12 cellular contexts compared by ENCODE assay signal in the genomic region with DNA sequence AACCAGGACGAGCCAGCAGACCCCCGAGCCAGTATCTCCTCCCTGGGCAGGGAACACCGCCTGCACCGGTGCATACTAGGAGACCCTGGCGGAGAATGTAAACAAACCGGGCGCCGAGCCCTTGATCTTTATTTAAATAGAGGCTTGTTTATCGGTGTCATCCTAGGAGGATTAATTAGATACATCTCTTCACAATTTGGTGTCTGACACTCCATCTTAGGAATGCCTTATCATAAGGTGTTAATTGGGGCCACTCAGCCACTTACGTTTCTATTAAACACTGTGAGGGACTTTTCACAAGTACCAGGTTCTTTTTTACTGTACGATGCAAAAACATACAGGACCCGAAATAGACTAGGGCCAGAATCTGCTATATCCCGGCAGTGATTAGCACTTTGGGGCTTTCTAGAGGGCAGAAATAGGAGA. TPM values are rescaled to one million over a fixed set of nuclear protein-coding genes. Genes with fewer than 3 reads are reported as not detected.
A peak's percentile ranks its signal among the peaks of the same experiment; 100 is the strongest.
DNase-seq lines count a peak whose midpoint lies in the region; ATAC-seq, FAIRE-seq and TF ChIP-seq lines count a peak whose summit lies in the region.
"Had no signal": no experiment of that assay in that cellular context is flagged by ENCODE, and none has a peak within 500 bp of the region (broad histone marks: within the 10 kb centered on the region; RNA-seq: fewer than 3 reads in every experiment).

No MANE protein-coding gene starts in this region.

- H3K27me3 ChIP-seq in heart right ventricle, result peaks cover 0 to 96% (median 73%) of the 10 kb centered on the region in 7 donors
- peaks cover 52% of the 10 kb centered on the region in 2 donors for H3K27me3 ChIP-seq in mucosa of rectum (ENCODE audit: control insufficient read depth in 2 of 2, insufficient read depth in 2 of 2, low read length in 2 of 2)

- DNase-seq in heart right ventricle, result no peak
- no peak for DNase-seq in cardiac septum (ENCODE audit: low spot score)
- no peak for DNase-seq in astrocyte of the cerebellum (ENCODE audit: low read depth)
- DNase-seq in urothelium cell line (ENCODE audit: low spot score), result no peak
- DNase-seq: NCI-H2081 treated with DMSO at 0.1 percent for 48 hours had no signal

- H3K36me3 ChIP-seq in heart right ventricle, result no peaks in the 10 kb centered on the region
- H3K36me3 ChIP-seq in mucosa of rectum (ENCODE audit: control insufficient read depth in 2 of 2, insufficient read depth in 2 of 2, low read length in 2 of 2), result no peaks in the 10 kb centered on the region
- H3K36me3 ChIP-seq in urinary bladder (ENCODE audit: insufficient read depth), result no peaks in the 10 kb centered on the region
- H3K36me3 ChIP-seq: left lung had no signal

- H3K27ac ChIP-seq in heart right ventricle, result peak overlapping the region in 1 of 10 donors; percentile 80
- no peak overlapping the region for H3K27ac ChIP-seq in mucosa of rectum (ENCODE audit: low read depth in 2 of 2, low read length in 2 of 2)
- H3K27ac ChIP-seq in urinary bladder (ENCODE audit: low read depth), result no peak overlapping the region
- H3K27ac ChIP-seq: left lung had no signal

- in situ Hi-C loops in astrocyte of the cerebellum (cut with HindIII; ENCODE audit: low sequenced_read_pairs), result no loop called here

- WGBS in heart right ventricle, 2 donors, result 20 to 22% methylated on average over 13 of the region's 13 CpGs
- WGBS in urinary bladder, result 14% methylated on average over 13 of the region's 13 CpGs

- no peak for FAIRE-seq in urothelium cell line (lab: Jason Lieb, UNC)
- FAIRE-seq: bronchial epithelial cell, G401.6 had no signal

- no peak overlapping the region for H3K9ac ChIP-seq in mucosa of rectum (ENCODE audit: low read depth in 1 of 2, low read length in 2 of 2)

- H3K4me3 ChIP-seq in heart right ventricle (peak overlapping the region in 8 of 10 donors; percentile 43 to 69 (median 62)), astrocyte of the cerebellum (ENCODE audit: low read depth, low read length) (peak overlapping the region; percentile 46), mucosa of rectum (ENCODE audit: low read length in 2 of 2) (peak overlapping the region; percentile 79 to 82), urinary bladder (ENCODE audit: low read depth, low read length) (peak overlapping the region; percentile 57)

- H3K4me1 ChIP-seq in heart right ventricle, result peaks cover 5 to 33% (median 22%) of the 10 kb centered on the region in 9 donors
- peaks cover 15 to 23% of the 10 kb centered on the region in 2 donors for H3K4me1 ChIP-seq in mucosa of rectum (ENCODE audit: control insufficient read depth in 2 of 2, insufficient read depth in 2 of 2, low read length in 2 of 2)
- H3K4me1 ChIP-seq in urinary bladder (ENCODE audit: insufficient read depth), result no peaks in the 10 kb centered on the region

- TF ChIP-seq CTCF in heart right ventricle (IDR thresholded peaks at IDR 0.05), result no peak
- TF ChIP-seq CTCF in astrocyte of the cerebellum (IDR thresholded peaks at IDR 0.05; ENCODE audit: low read depth, low read length, missing control alignments), result no peak

- intact Hi-C loops in heart right ventricle (cut with DNase I), result loop anchor here in 7 of 10 donors (2.0 to 10.0 kb wide), 6 partner anchors 571 to 615 kb away; no protein-coding TSS in a partner anchor
- intact Hi-C loops in cardiac septum (cut with DNase I), result loop anchor here (5.0 kb wide), 1 partner anchor 613 kb away; no protein-coding TSS in a partner anchor

- H3K9me3 ChIP-seq in heart right ventricle (no peaks in the 10 kb centered on the region), mucosa of rectum (ENCODE audit: control insufficient read depth in 2 of 2, low read length in 2 of 2) (no peaks in the 10 kb centered on the region)
- H3K9me3 ChIP-seq: left lung had no signal

- no peak for ATAC-seq in heart right ventricle
- no peak for ATAC-seq in GM21528 (IDR thresholded peaks at IDR 0.05; ENCODE audit: low FRiP score, unreplicated experiment)
- ATAC-seq in GM18519 (IDR thresholded peaks at IDR 0.05; ENCODE audit: low FRiP score, unreplicated experiment), result no peak
- ATAC-seq: left lung had no signal

RNA-seq across cellular contexts. Expression of gene EOMES, which starts 8.0 kb away (rescaled TPM):
- total RNA-seq in heart right ventricle (under 1 TPM in 7 of 10 donors, not detected in 3; 0.09 to 0.76 (median 0.19) TPM), cardiac septum (not detected), urinary bladder (0.74 TPM)
- polyA plus RNA-seq in heart right ventricle (under 1 TPM; 0.01 to 0.07 TPM), urinary bladder (0.10 TPM)
- total RNA-seq: bronchial epithelial cell had no signal
